ENCODE assay signal across 8 cellular contexts in the genomic region with DNA sequence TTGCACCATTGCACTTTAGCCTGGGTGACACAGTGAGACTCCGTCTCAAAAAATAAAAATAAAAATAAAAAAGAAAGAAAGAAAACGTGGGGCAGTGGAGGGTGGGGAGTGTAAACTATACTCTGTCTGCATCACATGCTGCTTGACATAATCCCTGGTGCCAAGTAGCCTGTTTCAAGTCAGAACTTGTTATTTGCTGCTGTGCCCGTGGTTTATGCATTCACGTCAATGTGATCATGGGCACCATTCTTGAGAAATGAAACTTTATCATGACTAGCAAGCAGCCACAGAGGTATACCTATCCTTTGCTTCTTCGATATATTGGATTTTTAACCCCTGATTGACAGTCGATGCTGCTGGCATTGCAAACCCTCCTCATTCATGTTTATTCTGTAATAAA. TPM values are rescaled to one million over a fixed set of nuclear protein-coding genes. Genes with fewer than 3 reads are reported as not detected.
DNase-seq lines count a peak whose midpoint lies in the region; ATAC-seq and TF ChIP-seq lines count a peak whose summit lies in the region.

No MANE protein-coding gene starts in this region.

- H3K9ac ChIP-seq in fibroblast of lung (ENCODE audit: insufficient read depth, low read length) = no peak overlapping the region

- WGBS in suprapubic skin = 35% methylated on average over 6 of the region's 6 CpGs
- WGBS in transverse colon (ENCODE audit: low coverage in 1 of 2), 2 donors = 50 to 58% methylated on average over 6 of the region's 6 CpGs

- H3K36me3 Mint-ChIP-seq in activated T-cell treated with anti-CD3 and anti-CD28 coated beads, Interleukin-2, amount 50 U/mL, for 72 hours (ENCODE audit: insufficient read depth in 2 of 2) = peaks cover 1 to 3% of the 10 kb centered on the region in 2 donors

- intact Hi-C loops in transverse colon (cut with DNase I; ENCODE audit: low total_unique reads) = loop anchor here (2.0 kb wide), 1 partner anchor 144 kb away; no protein-coding TSS in a partner anchor

- H2AFZ ChIP-seq in fibroblast of lung (ENCODE audit: low read length) = peak overlapping the region; percentile 46

- peaks cover 38% of the 10 kb centered on the region for H3K4me1 Mint-ChIP-seq in activated T-cell treated with anti-CD3 and anti-CD28 coated beads, Interleukin-2, amount 50 U/mL, for 72 hours (ENCODE audit: low read depth)

- H3K4me1 ChIP-seq in RWPE2 (ENCODE audit: insufficient read depth, poor library complexity, severe bottlenecking) (peaks cover 20% of the 10 kb centered on the region), fibroblast of lung (ENCODE audit: control insufficient read depth, extremely low read depth, insufficient read depth, low read length) (no peaks in the 10 kb centered on the region), suprapubic skin (peaks cover 39% of the 10 kb centered on the region), transverse colon (peaks cover 0 to 29% (median 12%) of the 10 kb centered on the region in 4 donors)

- H3K27ac ChIP-seq in RWPE2 (ENCODE audit: poor library complexity, severe bottlenecking) = peak overlapping the region; percentile 83
- H3K27ac ChIP-seq in fibroblast of lung (ENCODE audit: insufficient read depth, low read length) = no peak overlapping the region
- H3K27ac ChIP-seq in suprapubic skin = peak overlapping the region; percentile 75
- peak overlapping the region in 1 of 4 donors; percentile 22 for H3K27ac ChIP-seq in transverse colon

- TF ChIP-seq CTCF in RWPE2 (IDR thresholded peaks at IDR 0.05; ENCODE audit: poor library complexity, severe bottlenecking) (no peak), fibroblast of lung (conservative IDR thresholded peaks at IDR 0.05 in 1 of 2, IDR thresholded peaks at IDR 0.05 in 1 of 2; ENCODE audit: low read depth in 1 of 2, low read length in 2 of 2) (no peak), suprapubic skin (IDR thresholded peaks at IDR 0.05) (no peak), transverse colon (IDR thresholded peaks at IDR 0.05) (no peak)

- ATAC-seq in activated T-cell treated with anti-CD3 and anti-CD28 coated beads, Interleukin-2, amount 50 U/mL, for 72 hours (replicated peaks in 1 of 2) = peak; percentile 34 to 57
- ATAC-seq in RWPE2 (ENCODE audit: low read depth) = peak; percentile 46

- no peak overlapping the region for H3K27ac Mint-ChIP-seq in activated T-cell treated with anti-CD3 and anti-CD28 coated beads, Interleukin-2, amount 50 U/mL, for 72 hours

- in situ Hi-C loops in transverse colon (cut with MboI; ENCODE audit: low pct_ligation_motif_present in 1 of 4, low pct_unique_long_range_greater_than_20kb in 1 of 4, low sequenced_read_pairs in 3 of 4) = loop anchor here in 3 of 4 donors (5.0 kb wide), 3 partner anchors 92 to 147 kb away; no protein-coding TSS in a partner anchor

- no peak for TF ChIP-seq EP300 in suprapubic skin (IDR thresholded peaks at IDR 0.05)
- no peak for TF ChIP-seq EP300 in transverse colon (IDR thresholded peaks at IDR 0.05; ENCODE audit: low read depth)

- H3K4me3 ChIP-seq in RWPE2 (ENCODE audit: severe bottlenecking) = peak overlapping the region; percentile 23
- peak overlapping the region in 2 of 4 experiments; percentile 50 to 54 for H3K4me3 ChIP-seq in fibroblast of lung (replicated peaks in 1 of 4; ENCODE audit: control extremely low read depth in 1 of 4, insufficient read depth in 1 of 4, low read depth in 3 of 4, low read length in 4 of 4)
- peak overlapping the region; percentile 28 for H3K4me3 ChIP-seq in suprapubic skin
- no peak overlapping the region for H3K4me3 ChIP-seq in transverse colon

- H4K20me1 ChIP-seq in fibroblast of lung (ENCODE audit: control insufficient read depth, extremely low read depth, insufficient read depth, low read length) = no peaks in the 10 kb centered on the region

- H3K27me3 ChIP-seq in RWPE2 (ENCODE audit: insufficient read depth, poor library complexity, severe bottlenecking) (no peaks in the 10 kb centered on the region), fibroblast of lung (ENCODE audit: control insufficient read depth, insufficient read depth, low read length) (no peaks in the 10 kb centered on the region), suprapubic skin (no peaks in the 10 kb centered on the region), transverse colon (no peaks in the 10 kb centered on the region)

- H3K4me3 Mint-ChIP-seq in activated T-cell treated with anti-CD3 and anti-CD28 coated beads, Interleukin-2, amount 50 U/mL, for 72 hours = no peak overlapping the region

- no peaks in the 10 kb centered on the region for H3K9me3 Mint-ChIP-seq in activated T-cell treated with anti-CD3 and anti-CD28 coated beads, Interleukin-2, amount 50 U/mL, for 72 hours

- H3K9me3 ChIP-seq in RWPE2 (ENCODE audit: severe bottlenecking) = no peaks in the 10 kb centered on the region
- H3K9me3 ChIP-seq in fibroblast of lung (ENCODE audit: control insufficient read depth, insufficient read depth, low read depth, low read length) = no peaks in the 10 kb centered on the region
- no peaks in the 10 kb centered on the region for H3K9me3 ChIP-seq in suprapubic skin
- H3K9me3 ChIP-seq in transverse colon = no peaks in the 10 kb centered on the region

- H3K79me2 ChIP-seq in fibroblast of lung (ENCODE audit: control insufficient read depth, insufficient read depth, low read length) = peaks cover 9% of the 10 kb centered on the region

- no peaks in the 10 kb centered on the region; the same call in none of the 2 replicates for H3K36me3 ChIP-seq in RWPE2 (ENCODE audit: low read depth)
- no peaks in the 10 kb centered on the region for H3K36me3 ChIP-seq in fibroblast of lung (ENCODE audit: control insufficient read depth, insufficient read depth, low read length)
- no peaks in the 10 kb centered on the region for H3K36me3 ChIP-seq in suprapubic skin
- no peaks in the 10 kb centered on the region for H3K36me3 ChIP-seq in transverse colon

- H3K4me2 ChIP-seq in fibroblast of lung (ENCODE audit: extremely low read depth, insufficient read depth, low read length) = peak overlapping the region; percentile 51

- TF ChIP-seq POLR2A in suprapubic skin (IDR thresholded peaks at IDR 0.05) (no peak), transverse colon (IDR thresholded peaks at IDR 0.05) (no peak)

- no peaks in the 10 kb centered on the region for H3K27me3 Mint-ChIP-seq in activated T-cell treated with anti-CD3 and anti-CD28 coated beads, Interleukin-2, amount 50 U/mL, for 72 hours (ENCODE audit: low read depth)

- peak; percentile 40 to 62 for DNase-seq in activated T-cell treated with anti-CD3 and anti-CD28 coated beads, Interleukin-2, amount 50 U/mL, for 72 hours
- DNase-seq in activated T-cell treated with anti-CD3 and anti-CD28 coated beads, Interleukin-2, amount 50 U/mL, for 1 hour = no peak
- DNase-seq in RWPE2 (ENCODE audit: low spot score) (no peak), fibroblast of lung (ENCODE audit: low read depth in 2 of 2) (no peak), suprapubic skin (ENCODE audit: low spot score in 2 of 2) (no peak), NCI-H446 (lab: John Stamatoyannopoulos, UW) (no peak), transverse colon (no peak), NCI-H1694 treated with DMSO at 0.1 percent for 48 hours (lab: John Stamatoyannopoulos, UW) (no peak)

RNA-seq across cellular contexts. Expression of gene SMU1, which starts 4.1 kb away (rescaled TPM):
- 10 to 100 TPM; 23.4 to 27.6 TPM for total RNA-seq in activated T-cell treated with anti-CD3 and anti-CD28 coated beads, Interleukin-2, amount 50 U/mL, for 72 hours
- total RNA-seq in fibroblast of lung (31.0 and 32.6 TPM in 2 replicates), suprapubic skin (10 to 100 TPM; 14.3 to 18.5 (median 16.7) TPM), transverse colon (10 to 100 TPM in 2 of 4 donors, 1 to 10 TPM in 2; 7.2 to 14.6 (median 10.4) TPM)
- polyA plus RNA-seq in fibroblast of lung = 18.5 and 19.1 TPM in 2 replicates
- 15.2 and 15.8 TPM in 2 replicates for polyA plus RNA-seq in fibroblast of lung (2012)
- 5.4 and 7.4 TPM in 2 replicates for polyA minus RNA-seq in fibroblast of lung (ENCODE audit: low replicate concordance)

RNA-seq across cellular contexts. Expression of gene DNAJA1, which starts 55.5 kb away (rescaled TPM):
- total RNA-seq in activated T-cell treated with anti-CD3 and anti-CD28 coated beads, Interleukin-2, amount 50 U/mL, for 72 hours = 100 to 1,000 TPM; 108 to 112 TPM
- total RNA-seq in fibroblast of lung = 116 and 134 TPM in 2 replicates
- polyA plus RNA-seq in fibroblast of lung = 163 and 165 TPM in 2 replicates
- polyA plus RNA-seq in fibroblast of lung (2012) = 128 and 145 TPM in 2 replicates
- polyA minus RNA-seq in fibroblast of lung (ENCODE audit: low replicate concordance) = 15.9 and 49.6 TPM in 2 replicates
- 10 to 100 TPM; 41.4 to 73.0 (median 58.5) TPM for total RNA-seq in suprapubic skin
- total RNA-seq in transverse colon = 10 to 100 TPM in 3 of 4 donors, 1 to 10 TPM in 1; 7.9 to 68.3 (median 47.1) TPM

Comparison
In these comparisons a context has a peak if more than half of its experiments do, and no peak if none do; other contexts are left out.
1. DNase-seq: peak in activated T-cell treated with anti-CD3 and anti-CD28 coated beads, Interleukin-2, amount 50 U/mL, for 72 hours (2 of 2); none in activated T-cell treated with anti-CD3 and anti-CD28 coated beads, Interleukin-2, amount 50 U/mL, for 1 hour (single experiment), RWPE2 (single experiment), fibroblast of lung (0 of 2), suprapubic skin (0 of 2), NCI-H446 (0 of 2), transverse colon (single experiment) and NCI-H1694 treated with DMSO at 0.1 percent for 48 hours (single experiment).
2. H3K4me3 ChIP-seq: peak in RWPE2 (single experiment) and suprapubic skin (single experiment); none in transverse colon (0 of 4).